20 cellular contexts compared by ENCODE assay signal in genomic region chr13:85575110-85575509, GRCh38.
"Had no signal": no experiment of that assay in that cellular context is flagged by ENCODE, and none has a peak within 500 bp of the region (broad histone marks: within the 10 kb centered on the region; RNA-seq: fewer than 3 reads in every experiment).

No MANE protein-coding gene starts in this region.

- H3K36me3 ChIP-seq: MG63, SJSA1 had no signal

- H3K27ac ChIP-seq: SJSA1 had no signal

- H3K4me3 ChIP-seq: MG63, SJSA1 had no signal

- H3K4me1 ChIP-seq: SJSA1 had no signal

- H3K27me3 ChIP-seq: MG63, SJSA1 had no signal

- H3K9me3 ChIP-seq: MG63, SJSA1 had no signal

- ATAC-seq: HepG2 had no signal

- DNase-seq: IMR-90, Karpas-422, KG1, MG63, NCI-H1092 treated with DMSO at 0.1 percent for 48 hours, NCI-H1436, NCI-H187, NCI-H2029, NCI-H2081 treated with DMSO at 0.1 percent for 48 hours, NCI-H2171, NCI-H226, NCI-H446, NCI-H510A, NCI-H526 treated with DMSO at 0.1 percent for 48 hours, NCI-H774, Right ventricle myocardium superior, RPMI8226, SIG-M5 had no signal
